ENCODE assay signal across 8 cellular contexts in genomic region chr10:90871761-90872647, GRCh38. TPM values are rescaled to one million over a fixed set of nuclear protein-coding genes. Genes with fewer than 3 reads are reported as not detected.
DNase-seq lines count a peak whose midpoint lies in the region; ATAC-seq and TF ChIP-seq lines count a peak whose summit lies in the region.

RPP30 (plus strand) TSS chr10:90871974; CDS start chr10:90871987, 13 bp downstream.

- peaks cover 8% of the 10 kb centered on the region for H3K36me3 ChIP-seq in BE2C
- peaks cover 0 to 17% of the 10 kb centered on the region in 2 donors for H3K36me3 ChIP-seq in left lung

- H3K4me3 ChIP-seq in BE2C (ENCODE audit: low read depth, low read length) (peak within 1 kb of the TSS; percentile 90), left lung (peak within 1 kb of the TSS; percentile 69 to 85)

- H3K27ac ChIP-seq in left lung = peak within 1 kb of the TSS; percentile 35 to 61

- H3K4me1 ChIP-seq in BE2C (no peaks in the 10 kb centered on the region), left lung (peaks cover 7 to 31% of the 10 kb centered on the region in 2 donors)

- peak; percentile 81 for TF ChIP-seq POLR2A in GM19193 (IDR thresholded peaks at IDR 0.05; ENCODE audit: extremely low read depth, insufficient read depth, insufficient read length)

- TF ChIP-seq CTCF in BE2C (IDR thresholded peaks at IDR 0.05; ENCODE audit: low read depth, low read length) (no peak), left lung (IDR thresholded peaks at IDR 0.05) (no peak)

- DNase-seq in BE2C (peak; percentile 88), NCI-H69 (lab: John Stamatoyannopoulos, UW) (peak; percentile 81), dermis blood vessel endothelial cell (peak; percentile 91), left lung (peak; percentile 86 to 96)
- peak; percentile 72 to 76 for DNase-seq in activated CD4-positive, alpha-beta T cell treated with anti-CD3 and anti-CD28 coated beads, Interleukin-2, amount 50 U/mL, for 4 hours
- DNase-seq in stimulated activated CD4-positive, alpha-beta T cell treated with anti-CD3 and anti-CD28 coated beads, Interleukin-4, amount 100 ng/mL, for 24 hours = peak; percentile 86

- intact Hi-C loops in left lung (cut with DNase I) = no loop called here

- no peaks in the 10 kb centered on the region for H3K9me3 ChIP-seq in BE2C
- H3K9me3 ChIP-seq in left lung = peaks cover 0 to 5% of the 10 kb centered on the region in 2 donors

- peak; percentile 100 for ATAC-seq in HG03432 (IDR thresholded peaks at IDR 0.05; ENCODE audit: unreplicated experiment)
- ATAC-seq in left lung = peak; percentile 100

- H3K27me3 ChIP-seq in BE2C (no peaks in the 10 kb centered on the region), left lung (peaks cover 0 to 19% of the 10 kb centered on the region in 2 donors)

RNA-seq across cellular contexts. Expression of gene RPP30, which starts in this region (rescaled TPM):
- 44.6 TPM for polyA plus RNA-seq in BE2C (2012; ENCODE audit: insufficient read depth, insufficient read length, low read depth)
- 34.9 and 38.6 TPM in 2 replicates for total RNA-seq in dermis blood vessel endothelial cell
- 10 to 100 TPM; 26.3 to 28.6 TPM for total RNA-seq in left lung

Comparison
In these comparisons a context has a peak if more than half of its experiments do, and no peak if none do; other contexts are left out.
1. Peak in every context shown above with its lines: DNase-seq, ATAC-seq, H3K4me3 ChIP-seq and H3K27ac ChIP-seq.